Comparison of ENCODE assay signal across 21 cellular contexts in the genomic region with DNA sequence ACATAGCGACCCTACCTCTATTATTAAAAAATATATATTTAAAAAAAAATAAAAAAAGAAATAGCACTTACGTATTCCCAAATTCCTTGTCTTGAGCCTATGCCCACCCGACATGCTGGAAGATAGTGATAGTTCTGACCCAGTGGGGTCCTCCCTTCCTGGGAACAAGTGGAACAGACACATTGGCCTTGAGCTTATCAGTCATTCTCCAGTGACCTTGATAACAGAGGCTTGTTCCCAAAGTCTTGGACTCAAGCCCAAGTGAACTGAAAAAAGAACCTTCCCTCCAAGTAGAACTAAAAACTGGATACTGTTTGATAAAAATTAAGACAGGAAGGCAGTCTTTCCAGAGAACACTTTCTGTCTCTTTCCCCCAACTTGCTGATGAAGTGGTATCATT.
"Had no signal": no experiment of that assay in that cellular context is flagged by ENCODE, and none has a peak within 500 bp of the region (broad histone marks: within the 10 kb centered on the region; RNA-seq: fewer than 3 reads in every experiment).

No MANE protein-coding gene starts in this region.

- H3K9me3 Mint-ChIP-seq: activated CD4-positive, alpha-beta T cell treated with anti-CD3 and anti-CD28 coated beads, Interleukin-2, amount 10 ng/mL, durations not matched to agents 24 days and 14 days; activated naive CD4-positive, alpha-beta T cell treated with anti-CD3 and anti-CD28 coated beads, Interleukin-2, amount 50 U/mL, for 24 hours; central memory CD8-positive, alpha-beta T cell; naive thymus-derived CD4-positive, alpha-beta T cell; T-helper 1 cell treated with Interleukin-12 subunit alpha and Interleukin-12 subunit beta and Interleukin-4 antibody, amounts not matched to agents 30 μg/mL and 1 μg/mL, for 36 hours; type B pancreatic cell had no signal

- H3K27me3 Mint-ChIP-seq: activated CD4-positive, alpha-beta T cell treated with anti-CD3 and anti-CD28 coated beads, Interleukin-2, amount 10 ng/mL, durations not matched to agents 24 days and 14 days; activated naive CD4-positive, alpha-beta T cell treated with anti-CD3 and anti-CD28 coated beads, Interleukin-2, amount 50 U/mL, for 24 hours; central memory CD8-positive, alpha-beta T cell; memory B cell; naive thymus-derived CD4-positive, alpha-beta T cell had no signal

- H3K4me3 ChIP-seq: adrenal gland, mucosa of descending colon, ovary had no signal

- H3K27me3 ChIP-seq: adrenal gland, ovary had no signal

- H3K27ac ChIP-seq: adrenal gland, ovary had no signal

- H3K36me3 Mint-ChIP-seq: type B pancreatic cell had no signal

- DNase-seq: activated CD4-positive, alpha-beta T cell treated with anti-CD3 and anti-CD28 coated beads, Interleukin-2, amount 10 ng/mL, durations not matched to agents 24 days and 14 days; activated CD4-positive, CD25-positive, alpha-beta regulatory T cell; activated CD8-positive, alpha-beta memory T cell treated with anti-CD3 and anti-CD28 coated beads, Interleukin-2, amount 50 U/mL, for 4 hours; activated CD8-positive, alpha-beta T cell treated with anti-CD3 and anti-CD28 coated beads, Interleukin-2, amount 10 ng/mL, durations not matched to agents 7 days and 5 days; activated effector memory CD4-positive, alpha-beta T cell treated with anti-CD3 and anti-CD28 coated beads, Interleukin-2, amount 50 U/mL, for 16 hours; activated T-cell treated with anti-CD3 and anti-CD28 coated beads, Interleukin-2, amount 50 U/mL, for 48 hours; adrenal gland; cortex of kidney; effector CD8-positive, alpha-beta T cell; foreskin fibroblast; mucosa of descending colon; naive thymus-derived CD4-positive, alpha-beta T cell; ovary; stimulated activated CD4-positive, alpha-beta T cell treated with anti-CD3 and anti-CD28 coated beads, Interleukin-15, amount 100 ng/mL, for 24 hours; stimulated activated CD4-positive, alpha-beta T cell treated with anti-CD3 and anti-CD28 coated beads, Interleukin-4, amount 100 ng/mL, for 24 hours; stimulated activated naive CD4-positive, alpha-beta T cell had no signal

- H3K4me3 Mint-ChIP-seq: activated CD4-positive, alpha-beta T cell treated with anti-CD3 and anti-CD28 coated beads, Interleukin-2, amount 10 ng/mL, durations not matched to agents 24 days and 14 days; activated CD8-positive, alpha-beta T cell treated with anti-CD3 and anti-CD28 coated beads, Interleukin-2, amount 10 ng/mL, durations not matched to agents 7 days and 5 days; activated naive CD4-positive, alpha-beta T cell treated with anti-CD3 and anti-CD28 coated beads, Interleukin-2, amount 50 U/mL, for 24 hours; central memory CD8-positive, alpha-beta T cell; memory B cell; naive thymus-derived CD4-positive, alpha-beta T cell; T-helper 1 cell treated with Interleukin-12 subunit alpha and Interleukin-12 subunit beta and Interleukin-4 antibody, amounts not matched to agents 30 μg/mL and 1 μg/mL, for 36 hours; type B pancreatic cell had no signal

- H3K27ac Mint-ChIP-seq: activated CD4-positive, alpha-beta T cell treated with anti-CD3 and anti-CD28 coated beads, Interleukin-2, amount 10 ng/mL, durations not matched to agents 24 days and 14 days; activated CD8-positive, alpha-beta T cell treated with anti-CD3 and anti-CD28 coated beads, Interleukin-2, amount 10 ng/mL, durations not matched to agents 7 days and 5 days; activated naive CD4-positive, alpha-beta T cell treated with anti-CD3 and anti-CD28 coated beads, Interleukin-2, amount 50 U/mL, for 24 hours; memory B cell; naive thymus-derived CD4-positive, alpha-beta T cell; T-helper 1 cell treated with Interleukin-12 subunit alpha and Interleukin-12 subunit beta and Interleukin-4 antibody, amounts not matched to agents 30 μg/mL and 1 μg/mL, for 36 hours; type B pancreatic cell had no signal

- H3K4me1 Mint-ChIP-seq: activated CD4-positive, alpha-beta T cell treated with anti-CD3 and anti-CD28 coated beads, Interleukin-2, amount 10 ng/mL, durations not matched to agents 24 days and 14 days; activated naive CD4-positive, alpha-beta T cell treated with anti-CD3 and anti-CD28 coated beads, Interleukin-2, amount 50 U/mL, for 24 hours had no signal

- H3K36me3 ChIP-seq: adrenal gland, ovary had no signal

- H3K9me3 ChIP-seq: adrenal gland, mucosa of descending colon, ovary had no signal

- ATAC-seq: activated CD8-positive, alpha-beta T cell treated with anti-CD3 and anti-CD28 coated beads, Interleukin-2, amount 10 ng/mL, durations not matched to agents 7 days and 5 days; mucosa of descending colon; naive thymus-derived CD4-positive, alpha-beta T cell had no signal
